ENCODE assay signal across 16 cellular contexts in genomic region chr9:134566936-134567335, GRCh38.
"Had no signal": no experiment of that assay in that cellular context is flagged by ENCODE, and none has a peak within 500 bp of the region (broad histone marks: within the 10 kb centered on the region; RNA-seq: fewer than 3 reads in every experiment).

No MANE protein-coding gene starts in this region.

- H3K27ac ChIP-seq: dorsolateral prefrontal cortex, left lung, parathyroid adenoma, spleen, testis had no signal

- ATAC-seq: esophagus mucosa, left lung, right cardiac atrium, T-cell had no signal

- H3K27me3 Mint-ChIP-seq: activated naive CD8-positive, alpha-beta T cell treated with anti-CD3 and anti-CD28 coated beads for 36 hours had no signal

- H3K4me3 Mint-ChIP-seq: activated naive CD8-positive, alpha-beta T cell treated with anti-CD3 and anti-CD28 coated beads for 36 hours; memory B cell; neural crest cell; T-cell had no signal

- H3K4me1 Mint-ChIP-seq: activated naive CD8-positive, alpha-beta T cell treated with anti-CD3 and anti-CD28 coated beads for 36 hours; neural crest cell; T-cell had no signal

- H3K4me3 ChIP-seq: dorsolateral prefrontal cortex, left lung, spleen, testis had no signal

- H3K27me3 ChIP-seq: dorsolateral prefrontal cortex, left lung, spleen, testis had no signal

- DNase-seq: activated CD4-positive, alpha-beta T cell treated with anti-CD3 and anti-CD28 coated beads for 4 hours; activated gamma-delta T cell; activated naive CD8-positive, alpha-beta T cell treated with anti-CD3 and anti-CD28 coated beads for 36 hours; right cardiac atrium; spleen; stimulated activated naive CD4-positive, alpha-beta T cell treated with Interleukin-2 at 50 U/mL for 16 hours; T1000 had no signal

- H3K9me3 ChIP-seq: testis had no signal

- H3K9ac ChIP-seq: parathyroid adenoma had no signal

- H3K36me3 Mint-ChIP-seq: activated naive CD8-positive, alpha-beta T cell treated with anti-CD3 and anti-CD28 coated beads for 36 hours; memory B cell; T-cell had no signal

- H3K4me1 ChIP-seq: left lung, parathyroid adenoma, spleen, testis had no signal

- H3K36me3 ChIP-seq: left lung, spleen had no signal

- H3K27ac Mint-ChIP-seq: activated naive CD8-positive, alpha-beta T cell treated with anti-CD3 and anti-CD28 coated beads for 36 hours; memory B cell; T-cell had no signal

- FAIRE-seq: endometrium had no signal
